In genomic region chr16:84855435-84856202, GRCh38 we compare ENCODE assay signal across 8 cellular contexts. TPM values are rescaled to one million over a fixed set of nuclear protein-coding genes. Genes with fewer than 3 reads are reported as not detected.
DNase-seq lines count a peak whose midpoint lies in the region; ATAC-seq, FAIRE-seq and TF ChIP-seq lines count a peak whose summit lies in the region.
"Not testable (repeated sequence)": the region's sequence is repeated elsewhere in the genome, so short reads cannot be mapped to it uniquely, and the experiment has no call there.

No MANE protein-coding gene starts in this region.

- H3K4me1 ChIP-seq in HEK293 (ENCODE audit: control insufficient read depth, insufficient read depth, low read length); K562 (replicated peaks in 1 of 2; ENCODE audit: control insufficient read depth in 2 of 2, insufficient read depth in 2 of 2, low read length in 2 of 2); neural progenitor cell: not testable (repeated sequence)
- H3K4me1 ChIP-seq in osteoblast (ENCODE audit: insufficient read depth, low read length): peaks cover 26% of the 10 kb centered on the region

- not testable (repeated sequence) for DNase-seq in K562 (ENCODE audit: extremely low read depth in 1 of 4, low spot score in 3 of 4); neural progenitor cell (ENCODE audit: low spot score); osteoblast (ENCODE audit: insufficient read length, low spot score, missing footprints); type B pancreatic cell (ENCODE audit: extremely low spot score, unreplicated experiment)
- peak; percentile 64 for DNase-seq in bronchial epithelial cell (ENCODE audit: low read depth)
- DNase-seq in epithelial cell of esophagus (ENCODE audit: low read depth): peak; percentile 43

- intact Hi-C loops in K562 (cut with micrococcal nuclease): not testable (repeated sequence)

- 1% methylated on average over 4 of the region's 4 CpGs for WGBS in K562 (ENCODE audit: insufficient coverage, low coverage, missing lambda C conversion rate)

- H3K9me3 ChIP-seq in HEK293 (ENCODE audit: control insufficient read depth, insufficient read depth, low read depth, low read length); K562 (replicated peaks; ENCODE audit: control insufficient read depth, insufficient read depth, low read depth, low read length); neural progenitor cell (ENCODE audit: low read depth); osteoblast (ENCODE audit: low read depth, low read length): not testable (repeated sequence)

- peak overlapping the region; percentile 17 for H3K27ac Mint-ChIP-seq in activated T-helper 17 cell treated with anti-CD3 and anti-CD28 coated beads, Interleukin-2, amount 50 U/mL, for 72 hours
- not testable (repeated sequence) for H3K27ac Mint-ChIP-seq in neural progenitor cell
- H3K27ac Mint-ChIP-seq in type B pancreatic cell: peak overlapping the region; percentile 22

- TF ChIP-seq EP300 in K562 (IDR thresholded peaks at IDR 0.05; ENCODE audit: low read length): not testable (repeated sequence)

- H3K9me3 Mint-ChIP-seq in activated T-helper 17 cell treated with anti-CD3 and anti-CD28 coated beads, Interleukin-2, amount 50 U/mL, for 72 hours: peaks cover 10% of the 10 kb centered on the region
- peaks cover 20% of the 10 kb centered on the region for H3K9me3 Mint-ChIP-seq in neural progenitor cell
- not testable (repeated sequence) for H3K9me3 Mint-ChIP-seq in type B pancreatic cell

- POLR2A ChIA-PET in HEK293 (lab: Yijun Ruan, JAX); K562 (lab: Yijun Ruan, JAX): not testable (repeated sequence)

- H3K4me3 Mint-ChIP-seq in activated T-helper 17 cell treated with anti-CD3 and anti-CD28 coated beads, Interleukin-2, amount 50 U/mL, for 72 hours; type B pancreatic cell: not testable (repeated sequence)
- H3K4me3 Mint-ChIP-seq in neural progenitor cell: peak overlapping the region; percentile 20

- not testable (repeated sequence) for FAIRE-seq in K562 (lab: Jason Lieb, UNC); bronchial epithelial cell (lab: Jason Lieb, UNC)

- H3F3A ChIP-seq in neural progenitor cell (ENCODE audit: low read depth): not testable (repeated sequence)

- H3K4me2 ChIP-seq in K562 (ENCODE audit: insufficient read depth, low read length); neural progenitor cell; osteoblast (ENCODE audit: insufficient read depth, low read length): not testable (repeated sequence)

- ATAC-seq in activated T-helper 17 cell treated with anti-CD3 and anti-CD28 coated beads, Interleukin-2, amount 50 U/mL, for 72 hours (replicated peaks); K562: not testable (repeated sequence)

- BruUV-seq in K562 (replicated peaks; lab: Mats Ljungman, UMichigan): not testable (repeated sequence)

- not testable (repeated sequence) for H3K9me1 ChIP-seq in K562 (ENCODE audit: control insufficient read depth, insufficient read depth, low read length)

- not testable (repeated sequence) for H3K27ac ChIP-seq in HEK293 (ENCODE audit: extremely low read depth, low read depth, low read length); K562 (ENCODE audit: extremely low read depth, low read depth, low read length); neural progenitor cell
- H3K27ac ChIP-seq in osteoblast (ENCODE audit: low read depth, low read length): peak overlapping the region; percentile 3

- peaks cover 58 to 77% of the 10 kb centered on the region in 2 experiments for H3K27me3 ChIP-seq in K562 (ENCODE audit: control insufficient read depth in 2 of 2, insufficient read depth in 2 of 2, low read length in 2 of 2)
- H3K27me3 ChIP-seq in bronchial epithelial cell (ENCODE audit: control insufficient read depth, insufficient read depth, low read length); neural progenitor cell; osteoblast (ENCODE audit: insufficient read depth, low read length): not testable (repeated sequence)

- not testable (repeated sequence) for H4K20me1 ChIP-seq in K562 (replicated peaks; ENCODE audit: control insufficient read depth, insufficient read depth, low read length); neural progenitor cell (ENCODE audit: low read depth); osteoblast (ENCODE audit: insufficient read depth, low read length)

- H3K79me2 ChIP-seq in K562 (ENCODE audit: control insufficient read depth, insufficient read depth, low read length); neural progenitor cell (ENCODE audit: low read depth); osteoblast (ENCODE audit: insufficient read depth, low read length): not testable (repeated sequence)

- H3K36me3 Mint-ChIP-seq in activated T-helper 17 cell treated with anti-CD3 and anti-CD28 coated beads, Interleukin-2, amount 50 U/mL, for 72 hours (ENCODE audit: low read depth); neural progenitor cell: not testable (repeated sequence)
- H3K36me3 Mint-ChIP-seq in type B pancreatic cell: peaks cover 41% of the 10 kb centered on the region

- H2AFZ ChIP-seq in K562 (ENCODE audit: low read depth, low read length); neural progenitor cell (replicated peaks); osteoblast (ENCODE audit: low read length): not testable (repeated sequence)

- in situ Hi-C loops in K562 (cut with MboI): not testable (repeated sequence)

- TF ChIP-seq RAD21 in K562 (CRISPR knock-in tag; conservative IDR thresholded peaks at IDR 0.05 in 1 of 2, IDR thresholded peaks at IDR 0.05 in 1 of 2): not testable (repeated sequence)

- H3K4me1 Mint-ChIP-seq in activated T-helper 17 cell treated with anti-CD3 and anti-CD28 coated beads, Interleukin-2, amount 50 U/mL, for 72 hours; neural progenitor cell: not testable (repeated sequence)
- peaks cover 12% of the 10 kb centered on the region for H3K4me1 Mint-ChIP-seq in type B pancreatic cell (ENCODE audit: unreplicated experiment)

- H3K4me3 ChIP-seq in HEK293 (ENCODE audit: low read depth, low read length); K562; bronchial epithelial cell (ENCODE audit: low read depth, low read length); epithelial cell of esophagus (ENCODE audit: low read length); neural progenitor cell; osteoblast (ENCODE audit: insufficient read depth, low read length): not testable (repeated sequence)

- TF ChIP-seq CTCF in HEK293 (tag by site-specific recombination; IDR thresholded peaks at IDR 0.05); K562 (IDR thresholded peaks at IDR 0.05 in 2 of 3, conservative IDR thresholded peaks at IDR 0.05 in 1 of 3; ENCODE audit: insufficient read depth in 2 of 3, low read depth in 1 of 3, low read length in 3 of 3); bronchial epithelial cell (IDR thresholded peaks at IDR 0.05; ENCODE audit: insufficient read depth, low read length, severe bottlenecking); epithelial cell of esophagus (IDR thresholded peaks at IDR 0.05; ENCODE audit: insufficient read depth, low read depth, low read length, missing control alignments); neural progenitor cell (IDR thresholded peaks at IDR 0.05); osteoblast (IDR thresholded peaks at IDR 0.05; ENCODE audit: extremely low read depth, low read depth, low read length); type B pancreatic cell (conservative IDR thresholded peaks at IDR 0.05): not testable (repeated sequence)

- not testable (repeated sequence) for H3K27me3 Mint-ChIP-seq in activated T-helper 17 cell treated with anti-CD3 and anti-CD28 coated beads, Interleukin-2, amount 50 U/mL, for 72 hours; type B pancreatic cell
- peaks cover 14% of the 10 kb centered on the region for H3K27me3 Mint-ChIP-seq in neural progenitor cell (ENCODE audit: insufficient read depth, low read depth)

- TF ChIP-seq POLR2A in K562 (conservative IDR thresholded peaks at IDR 0.05): not testable (repeated sequence)

- H3K36me3 ChIP-seq in HEK293 (ENCODE audit: control insufficient read depth in 2 of 2, insufficient read depth in 1 of 2, low read length in 2 of 2); K562 (ENCODE audit: control insufficient read depth, insufficient read depth, low read length); bronchial epithelial cell (ENCODE audit: control insufficient read depth, insufficient read depth, low read length); neural progenitor cell; osteoblast (ENCODE audit: insufficient read depth, low read length): not testable (repeated sequence)

- H3K9ac ChIP-seq in K562 (ENCODE audit: insufficient read depth in 1 of 2, low read depth in 2 of 2, low read length in 2 of 2); neural progenitor cell: not testable (repeated sequence)

- CTCF ChIA-PET in HEK293 (lab: Yijun Ruan, JAX): interaction anchor here (0.6 kb wide), 1 partner anchor 113 kb away, joined by 3 read pairs; no protein-coding TSS in a partner anchor
- CTCF ChIA-PET in K562 (lab: Yijun Ruan, JAX; ENCODE audit: low intra/inter-chr PET ratio): not testable (repeated sequence)

RNA-seq across cellular contexts. Expression of gene CRISPLD2, which starts 35.8 kb away (rescaled TPM):
- total RNA-seq in activated T-helper 17 cell treated with anti-CD3 and anti-CD28 coated beads, Interleukin-2, amount 50 U/mL, for 72 hours: under 1 TPM; 0.30 to 0.66 TPM
- 0.42 TPM in 1 of 2 replicates, not detected in the other for total RNA-seq in K562 (2011; cell fraction: chromatin; rRNA removed; ENCODE audit: low replicate concordance)
- 0.13 and 0.17 TPM in 2 replicates for total RNA-seq in K562 (2011; cell fraction: nucleolus; rRNA removed)
- 0.31 TPM in 1 of 2 replicates, not detected in the other for total RNA-seq in K562 (2011; cell fraction: nucleoplasm; rRNA removed)
- total RNA-seq in K562 (2014; rRNA removed) (0.12 TPM in 1 of 2 replicates, not detected in the other), K562 (2014; rRNA removed; fragmentation: Illumina TruSeq; extraction: Trizol) (0.04 and 0.10 TPM in 2 replicates), K562 (2015; rRNA removed; fragmentation: Illumina TruSeq; extraction: Trizol) (not detected in 2 replicates), K562 (2021) (0.22 and 0.24 TPM in 2 replicates), bronchial epithelial cell (0.26 and 0.53 TPM in 2 replicates), neural progenitor cell (ENCODE audit: low replicate concordance) (0.11 and 0.50 TPM in 2 replicates), osteoblast (40.2 and 122 TPM in 2 replicates), type B pancreatic cell (ENCODE audit: low replicate concordance) (17.8 and 57.2 TPM in 2 replicates)
- polyA plus RNA-seq in K562 (2011; rRNA removed) (0.05 TPM in 1 of 2 replicates, not detected in the other), K562 (2014; fragmentation: Illumina TruSeq; extraction: Trizol) (0.03 and 0.06 TPM in 2 replicates), K562 (2014; fragmentation: Nextera tagmentation; extraction: Ambion mirVana) (under 1 TPM in 1 of 2 experiments, not detected in 1; 0.03 TPM), K562 (2014; rRNA removed) (0.08 TPM in 1 of 2 replicates, not detected in the other)
- 0.03 and 0.19 TPM in 2 replicates for polyA plus RNA-seq in K562 (2011; cell fraction: cytosol; rRNA removed)
- polyA plus RNA-seq in K562 (2011; cell fraction: nucleus; rRNA removed): 0.34 TPM in 1 of 2 replicates, not detected in the other
- 0.07 and 0.16 TPM in 2 replicates for polyA plus RNA-seq in K562 (2012)
- polyA minus RNA-seq in K562 (2011; rRNA and poly(A)+ RNA removed): 0.04 and 0.06 TPM in 2 replicates
- polyA minus RNA-seq in K562 (2011; cell fraction: cytosol; rRNA and poly(A)+ RNA removed): not detected in 2 replicates
- 0.27 TPM in 1 of 2 replicates, not detected in the other for polyA minus RNA-seq in K562 (2011; cell fraction: nucleus; rRNA and poly(A)+ RNA removed)

Comparison
In these comparisons a context has a peak if more than half of its experiments do, and no peak if none do; other contexts are left out.
1. RNA of gene CRISPLD2, which starts 35.8 kb away (total RNA-seq): 40.2 to 122 TPM in osteoblast and 17.8 to 57.2 TPM in type B pancreatic cell; 0.30 to 0.66 TPM in activated T-helper 17 cell treated with anti-CD3 and anti-CD28 coated beads, Interleukin-2, amount 50 U/mL, for 72 hours, 0.26 to 0.53 TPM in bronchial epithelial cell, 0.11 to 0.50 TPM in neural progenitor cell and 0.04 to 0.42 TPM in K562; every median in the first group is over 10 times any median in the second.